Comparison of ENCODE assay signal across 9 cellular contexts in genomic region chr3:194275231-194275671, GRCh38.
A peak's percentile ranks its signal among the peaks of the same experiment; 100 is the strongest.
DNase-seq lines count a peak whose midpoint lies in the region; ATAC-seq, FAIRE-seq and TF ChIP-seq lines count a peak whose summit lies in the region.
"Had no signal": no experiment of that assay in that cellular context is flagged by ENCODE, and none has a peak within 500 bp of the region (broad histone marks: within the 10 kb centered on the region; RNA-seq: fewer than 3 reads in every experiment).

No MANE protein-coding gene starts in this region.

- peaks cover 3 to 82% (median 70%) of the 10 kb centered on the region in 4 donors for H3K4me1 ChIP-seq in tibial artery

- H3K9me3 ChIP-seq in tibial artery: no peaks in the 10 kb centered on the region

- no peaks in the 10 kb centered on the region for H3K27me3 ChIP-seq in tibial artery

- no peak overlapping the region for H3K4me3 ChIP-seq in tibial artery

- H3K27me3 Mint-ChIP-seq in activated naive CD4-positive, alpha-beta T cell treated with anti-CD3 and anti-CD28 coated beads, Interleukin-2, amount 50 U/mL, for 24 hours: no peaks in the 10 kb centered on the region
- H3K27me3 Mint-ChIP-seq in activated CD4-positive, alpha-beta memory T cell treated with anti-CD3 and anti-CD28 coated beads for 36 hours: peaks cover 2% of the 10 kb centered on the region

- POLR2A ChIA-PET in activated CD4-positive, alpha-beta memory T cell treated with anti-CD3 and anti-CD28 coated beads for 36 hours (lab: Charles Lee): no interaction called here

- no peak for FAIRE-seq in urothelium cell line (lab: Jason Lieb, UNC)

- no peak overlapping the region for H3K4me3 Mint-ChIP-seq in activated naive CD4-positive, alpha-beta T cell treated with anti-CD3 and anti-CD28 coated beads, Interleukin-2, amount 50 U/mL, for 24 hours
- H3K4me3 Mint-ChIP-seq in activated CD4-positive, alpha-beta memory T cell treated with anti-CD3 and anti-CD28 coated beads for 36 hours: no peak overlapping the region

- peak overlapping the region; percentile 56 to 87 for H3K27ac ChIP-seq in tibial artery

- intact Hi-C loops in activated CD4-positive, alpha-beta memory T cell treated with anti-CD3 and anti-CD28 coated beads for 36 hours (cut with micrococcal nuclease): no loop called here
- intact Hi-C loops in tibial artery (cut with DNase I; ENCODE audit: low total_unique reads): no loop called here

- no peaks in the 10 kb centered on the region for H3K36me3 ChIP-seq in tibial artery

- peak overlapping the region; percentile 80 for H3K27ac Mint-ChIP-seq in activated naive CD4-positive, alpha-beta T cell treated with anti-CD3 and anti-CD28 coated beads, Interleukin-2, amount 50 U/mL, for 24 hours
- peak overlapping the region; percentile 21 for H3K27ac Mint-ChIP-seq in activated CD4-positive, alpha-beta memory T cell treated with anti-CD3 and anti-CD28 coated beads for 36 hours

- TF ChIP-seq CTCF in tibial artery (IDR thresholded peaks at IDR 0.05): no peak

- CTCF ChIA-PET in activated CD4-positive, alpha-beta memory T cell treated with anti-CD3 and anti-CD28 coated beads for 36 hours (lab: Charles Lee): no interaction called here

- no peak for ATAC-seq in GM21447 (IDR thresholded peaks at IDR 0.05; ENCODE audit: unreplicated experiment)

- no peaks in the 10 kb centered on the region for H3K36me3 Mint-ChIP-seq in activated naive CD4-positive, alpha-beta T cell treated with anti-CD3 and anti-CD28 coated beads, Interleukin-2, amount 50 U/mL, for 24 hours
- no peaks in the 10 kb centered on the region for H3K36me3 Mint-ChIP-seq in activated CD4-positive, alpha-beta memory T cell treated with anti-CD3 and anti-CD28 coated beads for 36 hours

- no peak for DNase-seq in activated naive CD4-positive, alpha-beta T cell (lab: John Stamatoyannopoulos, UW)
- DNase-seq in activated CD4-positive, alpha-beta memory T cell treated with anti-CD3 and anti-CD28 coated beads for 36 hours: peak; percentile 7
- DNase-seq in left kidney (ENCODE audit: low read depth, low spot score) (peak; percentile 63), tibial artery (peak; percentile 23 to 78), urothelium cell line (ENCODE audit: low spot score) (no peak), NCI-H526 treated with DMSO at 0.1 percent for 48 hours (lab: John Stamatoyannopoulos, UW) (no peak)
- DNase-seq: NCI-H1694 had no signal

- peaks cover 11% of the 10 kb centered on the region for H3K4me1 Mint-ChIP-seq in activated naive CD4-positive, alpha-beta T cell treated with anti-CD3 and anti-CD28 coated beads, Interleukin-2, amount 50 U/mL, for 24 hours
- H3K4me1 Mint-ChIP-seq in activated CD4-positive, alpha-beta memory T cell treated with anti-CD3 and anti-CD28 coated beads for 36 hours (ENCODE audit: low read depth): no peaks in the 10 kb centered on the region

- no peaks in the 10 kb centered on the region for H3K9me3 Mint-ChIP-seq in activated naive CD4-positive, alpha-beta T cell treated with anti-CD3 and anti-CD28 coated beads, Interleukin-2, amount 50 U/mL, for 24 hours
- H3K9me3 Mint-ChIP-seq in activated CD4-positive, alpha-beta memory T cell treated with anti-CD3 and anti-CD28 coated beads for 36 hours: no peaks in the 10 kb centered on the region

Comparison
In these comparisons a context has a peak if more than half of its experiments do, and no peak if none do; other contexts are left out.
1. DNase-seq: peak in activated CD4-positive, alpha-beta memory T cell treated with anti-CD3 and anti-CD28 coated beads for 36 hours (single experiment), left kidney (single experiment) and tibial artery (2 of 2); none in activated naive CD4-positive, alpha-beta T cell (0 of 4), urothelium cell line (single experiment) and NCI-H526 treated with DMSO at 0.1 percent for 48 hours (single experiment).